Comparison of ENCODE assay signal across 1 cellular context in the genomic region with DNA sequence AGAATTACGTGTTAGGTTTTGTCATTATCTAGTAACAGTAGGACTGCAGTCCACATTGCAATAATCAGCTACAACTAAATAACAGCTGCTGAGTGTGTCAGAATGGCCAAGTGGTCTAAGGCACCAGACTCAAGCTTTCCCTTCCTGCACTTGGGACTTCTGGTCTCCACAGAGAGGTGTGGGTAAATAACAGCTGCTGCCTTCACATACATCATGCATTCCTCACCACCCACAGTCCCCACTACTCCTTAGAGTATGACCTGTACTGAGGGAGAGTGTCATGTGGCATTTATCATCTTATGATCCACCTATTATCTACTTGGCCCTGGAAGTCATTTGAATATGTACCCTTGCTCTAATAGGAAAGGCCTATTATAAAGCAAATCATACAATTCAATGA.
TF ChIP-seq lines count a peak whose summit lies in the region.

No MANE protein-coding gene starts in this region.

TF ChIP-seq in WTC11, 78 proteins besides CTCF, POLR2A, EP300 and RAD21 (continued from another document):
- TF ChIP-seq, protein P1, sequence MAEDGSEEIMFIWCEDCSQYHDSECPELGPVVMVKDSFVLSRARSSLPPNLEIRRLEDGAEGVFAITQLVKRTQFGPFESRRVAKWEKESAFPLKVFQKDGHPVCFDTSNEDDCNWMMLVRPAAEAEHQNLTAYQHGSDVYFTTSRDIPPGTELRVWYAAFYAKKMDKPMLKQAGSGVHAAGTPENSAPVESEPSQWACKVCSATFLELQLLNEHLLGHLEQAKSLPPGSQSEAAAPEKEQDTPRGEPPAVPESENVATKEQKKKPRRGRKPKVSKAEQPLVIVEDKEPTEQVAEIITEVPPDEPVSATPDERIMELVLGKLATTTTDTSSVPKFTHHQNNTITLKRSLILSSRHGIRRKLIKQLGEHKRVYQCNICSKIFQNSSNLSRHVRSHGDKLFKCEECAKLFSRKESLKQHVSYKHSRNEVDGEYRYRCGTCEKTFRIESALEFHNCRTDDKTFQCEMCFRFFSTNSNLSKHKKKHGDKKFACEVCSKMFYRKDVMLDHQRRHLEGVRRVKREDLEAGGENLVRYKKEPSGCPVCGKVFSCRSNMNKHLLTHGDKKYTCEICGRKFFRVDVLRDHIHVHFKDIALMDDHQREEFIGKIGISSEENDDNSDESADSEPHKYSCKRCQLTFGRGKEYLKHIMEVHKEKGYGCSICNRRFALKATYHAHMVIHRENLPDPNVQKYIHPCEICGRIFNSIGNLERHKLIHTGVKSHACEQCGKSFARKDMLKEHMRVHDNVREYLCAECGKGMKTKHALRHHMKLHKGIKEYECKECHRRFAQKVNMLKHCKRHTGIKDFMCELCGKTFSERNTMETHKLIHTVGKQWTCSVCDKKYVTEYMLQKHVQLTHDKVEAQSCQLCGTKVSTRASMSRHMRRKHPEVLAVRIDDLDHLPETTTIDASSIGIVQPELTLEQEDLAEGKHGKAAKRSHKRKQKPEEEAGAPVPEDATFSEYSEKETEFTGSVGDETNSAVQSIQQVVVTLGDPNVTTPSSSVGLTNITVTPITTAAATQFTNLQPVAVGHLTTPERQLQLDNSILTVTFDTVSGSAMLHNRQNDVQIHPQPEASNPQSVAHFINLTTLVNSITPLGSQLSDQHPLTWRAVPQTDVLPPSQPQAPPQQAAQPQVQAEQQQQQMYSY (CRISPR knock-in tag; IDR thresholded peaks at IDR 0.05) = no peak
